Comparison of ENCODE assay signal across 14 cellular contexts in genomic region chr10:48470115-48470892, GRCh38.
DNase-seq lines count a peak whose midpoint lies in the region; ATAC-seq and TF ChIP-seq lines count a peak whose summit lies in the region.
"Had no signal": no experiment of that assay in that cellular context is flagged by ENCODE, and none has a peak within 500 bp of the region (broad histone marks: within the 10 kb centered on the region; RNA-seq: fewer than 3 reads in every experiment).

No MANE protein-coding gene starts in this region.

- ATAC-seq in left cardiac atrium (no peak), Right ventricle myocardium inferior (no peak), upper lobe of right lung (no peak), HG03521 (IDR thresholded peaks at IDR 0.05; ENCODE audit: unreplicated experiment) (no peak), GM19397 (IDR thresholded peaks at IDR 0.05; ENCODE audit: unreplicated experiment) (no peak)
- ATAC-seq: Panc1 had no signal

- DNase-seq in left cardiac atrium (peak; percentile 22), Right ventricle myocardium inferior (ENCODE audit: missing footprints) (no peak), UCSD-AML1 (lab: John Stamatoyannopoulos, UW; ENCODE audit: unreplicated experiment) (peak; percentile 86), left kidney (ENCODE audit: low read depth, low spot score) (peak; percentile 96), upper lobe of right lung (peak; percentile 45), NCI-H1092 (lab: John Stamatoyannopoulos, UW) (no peak)
- DNase-seq: activated CD4-positive, alpha-beta T cell treated with anti-CD3 and anti-CD28 coated beads, Interleukin-2, amount 50 U/mL, for 1 hour; AML-193; aorta had no signal

- H3K9me3 ChIP-seq in upper lobe of right lung: no peaks in the 10 kb centered on the region

- no peaks in the 10 kb centered on the region for H3K36me3 ChIP-seq in upper lobe of right lung
- H3K36me3 ChIP-seq: esophagus muscularis mucosa had no signal

- peaks cover 6% of the 10 kb centered on the region for H3K27me3 ChIP-seq in upper lobe of right lung

- intact Hi-C loops in left cardiac atrium (cut with DNase I): no loop called here
- intact Hi-C loops in Right ventricle myocardium inferior (cut with DNase I): no loop called here
- intact Hi-C loops in upper lobe of right lung (cut with DNase I): no loop called here

- no peak for TF ChIP-seq CTCF in upper lobe of right lung (IDR thresholded peaks at IDR 0.05)

- H3K4me1 ChIP-seq in upper lobe of right lung: no peaks in the 10 kb centered on the region

- no peak overlapping the region for H3K4me3 ChIP-seq in upper lobe of right lung
- H3K4me3 ChIP-seq: esophagus muscularis mucosa, lung had no signal

- H3K27ac ChIP-seq in upper lobe of right lung: no peak overlapping the region
- H3K27ac ChIP-seq: esophagus muscularis mucosa had no signal

Comparison
In these comparisons a context has a peak if more than half of its experiments do, and no peak if none do; other contexts are left out.
1. DNase-seq: peak in left cardiac atrium (single experiment), UCSD-AML1 (single experiment), left kidney (single experiment) and upper lobe of right lung (single experiment); none in Right ventricle myocardium inferior (single experiment) and NCI-H1092 (single experiment).